In the genomic region with DNA sequence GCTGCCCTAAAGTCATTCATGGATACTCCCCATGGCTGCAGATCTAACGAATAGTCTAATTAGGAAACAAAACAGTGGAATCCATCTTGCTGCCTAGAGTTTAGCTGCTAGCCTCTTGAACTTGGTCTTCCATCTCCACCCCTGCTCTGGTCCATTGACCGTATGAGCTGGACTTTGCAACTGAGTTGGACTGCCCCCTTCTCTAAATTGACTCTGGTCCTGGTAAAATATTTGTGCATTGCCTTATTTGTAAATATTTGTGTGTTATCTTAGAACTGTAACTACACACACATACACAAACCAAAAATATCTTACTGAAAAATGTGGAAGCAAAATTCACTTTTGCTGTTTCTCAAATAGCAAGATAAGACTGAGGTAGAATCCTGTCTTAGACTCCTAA, we compare ENCODE assay signal across 8 cellular contexts.
"Had no signal": no experiment of that assay in that cellular context is flagged by ENCODE, and none has a peak within 500 bp of the region (broad histone marks: within the 10 kb centered on the region; RNA-seq: fewer than 3 reads in every experiment).

No MANE protein-coding gene starts in this region.

- H3K4me3 ChIP-seq: GM12878 had no signal

- FAIRE-seq: G401.6, GM12878, GM12891, GM12892, GM18507, GM19239 had no signal

- ATAC-seq: GM12878 had no signal

- DNase-seq: GDM1, GF-D8 had no signal
